ENCODE assay signal across 19 cellular contexts in genomic region chr9:131623655-131624330, GRCh38.
DNase-seq lines count a peak whose midpoint lies in the region; FAIRE-seq and TF ChIP-seq lines count a peak whose summit lies in the region.
"Had no signal": no experiment of that assay in that cellular context is flagged by ENCODE, and none has a peak within 500 bp of the region (broad histone marks: within the 10 kb centered on the region; RNA-seq: fewer than 3 reads in every experiment).

No MANE protein-coding gene starts in this region.

- 0 out of 2 replicates have a peak, but pooled peaks have one; percentile 31 for TF ChIP-seq POLR2A in GM12891 (IDR thresholded peaks at IDR 0.05; ENCODE audit: low read depth, low read length)
- no peak for TF ChIP-seq POLR2A in esophagus squamous epithelium (IDR thresholded peaks at IDR 0.05)

- WGBS in mesenchymal stem cell: 96% methylated on average over 14 of the region's 14 CpGs
- WGBS in esophagus squamous epithelium, 2 donors: 85 to 88% methylated on average over 4 to 5 of the region's 14 CpGs

- no peak overlapping the region for H3K18ac ChIP-seq in mesenchymal stem cell (ENCODE audit: low read depth in 1 of 2, low read length in 2 of 2)

- H2BK5ac ChIP-seq in mesenchymal stem cell (ENCODE audit: low read depth, low read length, poor library complexity, severe bottlenecking): no peak overlapping the region

- H3K4me1 ChIP-seq in mesenchymal stem cell (ENCODE audit: control insufficient read depth, insufficient read depth, low read depth, low read length): peaks cover 38% of the 10 kb centered on the region
- H3K4me1 ChIP-seq in esophagus squamous epithelium: peaks cover 0 to 42% (median 3%) of the 10 kb centered on the region in 3 donors

- H3K27ac ChIP-seq in mesenchymal stem cell (ENCODE audit: low read length, poor library complexity, severe bottlenecking) (no peak overlapping the region), esophagus squamous epithelium (peak overlapping the region in 1 of 4 donors; percentile 6)

- H3K36me3 Mint-ChIP-seq in T-helper 1 cell treated with Interleukin-12 subunit alpha and Interleukin-12 subunit beta and Interleukin-4 antibody, amounts not matched to agents 30 μg/mL and 1 μg/mL, for 36 hours (ENCODE audit: low read depth): peaks cover 46% of the 10 kb centered on the region
- H3K36me3 Mint-ChIP-seq in activated CD4-positive, alpha-beta memory T cell treated with anti-CD3 and anti-CD28 coated beads for 36 hours: peaks cover 63% of the 10 kb centered on the region

- H3K36me3 ChIP-seq in mesenchymal stem cell (ENCODE audit: control insufficient read depth in 1 of 2, insufficient read depth in 2 of 2, low read depth in 1 of 2, low read length in 2 of 2) (peaks cover 54 to 64% of the 10 kb centered on the region in 2 experiments), esophagus squamous epithelium (peaks cover 22 to 97% (median 27%) of the 10 kb centered on the region in 3 donors)

- peaks cover 30% of the 10 kb centered on the region for H3K4me1 Mint-ChIP-seq in T-helper 1 cell treated with Interleukin-12 subunit alpha and Interleukin-12 subunit beta and Interleukin-4 antibody, amounts not matched to agents 30 μg/mL and 1 μg/mL, for 36 hours (ENCODE audit: low read depth)
- peaks cover 23% of the 10 kb centered on the region for H3K4me1 Mint-ChIP-seq in activated CD4-positive, alpha-beta memory T cell treated with anti-CD3 and anti-CD28 coated beads for 36 hours (ENCODE audit: low read depth)

- no peak overlapping the region for H2AK5ac ChIP-seq in mesenchymal stem cell (ENCODE audit: low read length, severe bottlenecking)

- no peaks in the 10 kb centered on the region for H3K27me3 Mint-ChIP-seq in T-helper 1 cell treated with Interleukin-12 subunit alpha and Interleukin-12 subunit beta and Interleukin-4 antibody, amounts not matched to agents 30 μg/mL and 1 μg/mL, for 36 hours (ENCODE audit: low read depth)
- H3K27me3 Mint-ChIP-seq in activated CD4-positive, alpha-beta memory T cell treated with anti-CD3 and anti-CD28 coated beads for 36 hours: no peaks in the 10 kb centered on the region
- H3K27me3 Mint-ChIP-seq: activated naive CD8-positive, alpha-beta T cell had no signal

- H3K4me3 ChIP-seq in mesenchymal stem cell (ENCODE audit: insufficient read depth in 1 of 2, low read depth in 1 of 2, low read length in 2 of 2) (no peak overlapping the region), esophagus squamous epithelium (no peak overlapping the region)
- H3K4me3 ChIP-seq: Peyer's patch had no signal

- H3K27me3 ChIP-seq in mesenchymal stem cell (ENCODE audit: control insufficient read depth in 1 of 2, insufficient read depth in 1 of 2, low read length in 2 of 2) (no peaks in the 10 kb centered on the region), esophagus squamous epithelium (no peaks in the 10 kb centered on the region)
- H3K27me3 ChIP-seq: Peyer's patch had no signal

- H2AFZ ChIP-seq in mesenchymal stem cell (ENCODE audit: low read depth, low read length): no peak overlapping the region

- H3K23ac ChIP-seq in mesenchymal stem cell (ENCODE audit: low read length in 2 of 2): no peak overlapping the region

- H2BK12ac ChIP-seq in mesenchymal stem cell (ENCODE audit: low read length in 2 of 2): no peak overlapping the region

- no peak overlapping the region for H3K14ac ChIP-seq in mesenchymal stem cell (ENCODE audit: low read length in 2 of 2)

- no peaks in the 10 kb centered on the region for H3K9me3 ChIP-seq in mesenchymal stem cell (ENCODE audit: control insufficient read depth, low read length)
- H3K9me3 ChIP-seq in esophagus squamous epithelium: no peaks in the 10 kb centered on the region
- H3K9me3 ChIP-seq: Peyer's patch had no signal

- no peak overlapping the region for H4K8ac ChIP-seq in mesenchymal stem cell (ENCODE audit: low read length)

- H3K9me3 Mint-ChIP-seq in T-helper 1 cell treated with Interleukin-12 subunit alpha and Interleukin-12 subunit beta and Interleukin-4 antibody, amounts not matched to agents 30 μg/mL and 1 μg/mL, for 36 hours: no peaks in the 10 kb centered on the region
- H3K9me3 Mint-ChIP-seq in activated CD4-positive, alpha-beta memory T cell treated with anti-CD3 and anti-CD28 coated beads for 36 hours: no peaks in the 10 kb centered on the region

- H4K91ac ChIP-seq in mesenchymal stem cell (ENCODE audit: low read length): peak overlapping the region; percentile 47

- no peak for FAIRE-seq in GM12891 (lab: Jason Lieb, UNC)
- FAIRE-seq: A204.1, frontal cortex, G401.6, GM19239 had no signal

- H3K4ac ChIP-seq in mesenchymal stem cell (ENCODE audit: low read depth in 1 of 2, low read length in 2 of 2): no peak overlapping the region

- no peak overlapping the region for H3K9ac ChIP-seq in mesenchymal stem cell (ENCODE audit: low read length)

- no peak overlapping the region for H2BK15ac ChIP-seq in mesenchymal stem cell (ENCODE audit: low read depth, poor library complexity, severe bottlenecking)

- H3K27ac Mint-ChIP-seq in T-helper 1 cell treated with Interleukin-12 subunit alpha and Interleukin-12 subunit beta and Interleukin-4 antibody, amounts not matched to agents 30 μg/mL and 1 μg/mL, for 36 hours: peak overlapping the region; percentile 59
- H3K27ac Mint-ChIP-seq in activated CD4-positive, alpha-beta memory T cell treated with anti-CD3 and anti-CD28 coated beads for 36 hours: peak overlapping the region; percentile 28

- intact Hi-C loops in activated CD4-positive, alpha-beta memory T cell treated with anti-CD3 and anti-CD28 coated beads for 36 hours (cut with micrococcal nuclease): no loop called here
- intact Hi-C loops in esophagus squamous epithelium (cut with DNase I): no loop called here

- H2BK120ac ChIP-seq in mesenchymal stem cell (ENCODE audit: low read depth, low read length): no peak overlapping the region

- H3K4me3 Mint-ChIP-seq in T-helper 1 cell treated with Interleukin-12 subunit alpha and Interleukin-12 subunit beta and Interleukin-4 antibody, amounts not matched to agents 30 μg/mL and 1 μg/mL, for 36 hours: no peak overlapping the region
- H3K4me3 Mint-ChIP-seq in activated CD4-positive, alpha-beta memory T cell treated with anti-CD3 and anti-CD28 coated beads for 36 hours: no peak overlapping the region
- H3K4me3 Mint-ChIP-seq: activated naive CD8-positive, alpha-beta T cell had no signal

- DNase-seq in T-helper 1 cell (no peak), GM12891 (ENCODE audit: insufficient read length, low spot score) (no peak), mesenchymal stem cell (no peak), esophagus squamous epithelium (lab: John Stamatoyannopoulos, UW) (no peak), cerebellar cortex (ENCODE audit: low spot score) (no peak), mesenteric fat pad (ENCODE audit: low spot score) (no peak)
- no peak for DNase-seq in activated CD4-positive, alpha-beta memory T cell treated with anti-CD3 and anti-CD28 coated beads for 36 hours
- DNase-seq: activated CD4-positive, alpha-beta T cell treated with anti-CD3 and anti-CD28 coated beads, Interleukin-2, amount 50 U/mL, for 1 hour; H7; NCI-H187 treated with DMSO at 0.1 percent for 48 hours; NCI-H226; Peyer's patch; stimulated activated CD4-positive, alpha-beta T cell treated with anti-CD3 and anti-CD28 coated beads, Interleukin-4, amount 100 ng/mL, for 4 hours had no signal

- H3K4me2 ChIP-seq in mesenchymal stem cell (ENCODE audit: low read length, poor library complexity, severe bottlenecking): no peak overlapping the region

- no peak for TF ChIP-seq CTCF in esophagus squamous epithelium (IDR thresholded peaks at IDR 0.05)

- CTCF ChIA-PET in activated CD4-positive, alpha-beta memory T cell treated with anti-CD3 and anti-CD28 coated beads for 36 hours (lab: Charles Lee): interaction anchor here (1.0 to 2.0 kb wide), 4 partner anchors 32 to 117 kb away, joined by 3 to 7 read pairs (median 4); partner anchors contain the start of gene RAPGEF1

- H3K79me1 ChIP-seq in mesenchymal stem cell (replicated peaks; ENCODE audit: low read length, poor library complexity, severe bottlenecking): peaks cover 3% of the 10 kb centered on the region

- POLR2A ChIA-PET in activated CD4-positive, alpha-beta memory T cell treated with anti-CD3 and anti-CD28 coated beads for 36 hours (lab: Charles Lee): no interaction called here

TF ChIP-seq in GM12891, 5 proteins besides CTCF, POLR2A, EP300 and RAD21:
- TF ChIP-seq PAX5 (IDR thresholded peaks at IDR 0.05; ENCODE audit: insufficient read depth, low read length, severe bottlenecking) (no peak), POLR2AphosphoS5 (IDR thresholded peaks at IDR 0.05; ENCODE audit: low read depth, low read length) (no peak; the same call in 1 of the 2 replicates), TAF1 (IDR thresholded peaks at IDR 0.05; ENCODE audit: low read depth, low read length) (no peak), SPI1 (IDR thresholded peaks at IDR 0.05; ENCODE audit: low read depth, low read length) (no peak), POU2F2 (IDR thresholded peaks at IDR 0.05; ENCODE audit: low read depth, low read length) (no peak)
